30 cellular contexts compared by ENCODE assay signal in genomic region chr6:31190488-31190887, GRCh38. TPM values are rescaled to one million over a fixed set of nuclear protein-coding genes. Genes with fewer than 3 reads are reported as not detected.
DNase-seq lines count a peak whose midpoint lies in the region; ATAC-seq and TF ChIP-seq lines count a peak whose summit lies in the region.
"Had no signal": no experiment of that assay in that cellular context is flagged by ENCODE, and none has a peak within 500 bp of the region (broad histone marks: within the 10 kb centered on the region; RNA-seq: fewer than 3 reads in every experiment).

No MANE protein-coding gene starts in this region.

- no peaks in the 10 kb centered on the region for H3K9me3 Mint-ChIP-seq in stimulated activated naive B cell treated with anti-CD40 and anti-IgM and Interleukin-4, amounts not matched to agents 10 μg/mL and 1 μg/mL and 100 μg/mL, for 72 hours
- H3K9me3 Mint-ChIP-seq in neural progenitor cell, result no peaks in the 10 kb centered on the region
- H3K9me3 Mint-ChIP-seq: activated CD4-positive, alpha-beta T cell treated with anti-CD3 and anti-CD28 coated beads, Interleukin-2, amount 10 ng/mL, durations not matched to agents 24 days and 14 days; activated T-cell treated with anti-CD3 and anti-CD28 coated beads, Interleukin-2, amount 50 U/mL, for 72 hours; natural killer cell treated with Interleukin-12 subunit alpha and Interleukin-12 subunit beta and Interleukin-15 and Interleukin-18, amount 100 ng/mL, for 72 hours; T-helper 1 cell treated with Interleukin-12 subunit alpha and Interleukin-12 subunit beta and Interleukin-4 antibody, amounts not matched to agents 30 μg/mL and 1 μg/mL, for 36 hours had no signal

- H3K27me3 ChIP-seq in KMS-11 (ENCODE audit: insufficient read depth, low read depth) (no peaks in the 10 kb centered on the region), neural progenitor cell (no peaks in the 10 kb centered on the region)
- H3K27me3 ChIP-seq: gastrocnemius medialis, MG63, suprapubic skin had no signal

- H2AFZ ChIP-seq in KMS-11 (ENCODE audit: low read depth) (no peak overlapping the region), neural progenitor cell (replicated peaks) (no peak overlapping the region)

- ATAC-seq in GM19438 (IDR thresholded peaks at IDR 0.05; ENCODE audit: low read depth, unreplicated experiment), result peak; percentile 65
- peak; percentile 64 for ATAC-seq in HG02642 (IDR thresholded peaks at IDR 0.05; ENCODE audit: poor library complexity, unreplicated experiment)
- peak; percentile 51 to 57 for ATAC-seq in stimulated activated naive B cell treated with anti-CD40 and anti-IgM and Interleukin-4, amounts not matched to agents 10 μg/mL and 1 μg/mL and 100 μg/mL, for 72 hours (replicated peaks)
- no peak for ATAC-seq in GM19351 (IDR thresholded peaks at IDR 0.05; ENCODE audit: unreplicated experiment)
- ATAC-seq: activated T-cell treated with anti-CD3 and anti-CD28 coated beads, Interleukin-2, amount 50 U/mL, for 72 hours; gastrocnemius medialis; natural killer cell treated with Interleukin-12 subunit alpha and Interleukin-12 subunit beta and Interleukin-15 and Interleukin-18, amount 100 ng/mL, for 72 hours had no signal

- DNase-seq in stimulated activated naive B cell treated with anti-CD40 and anti-IgM and Interleukin-4, amounts not matched to agents 10 μg/mL and 1 μg/mL and 100 μg/mL, for 72 hours, result no peak
- no peak for DNase-seq in neural progenitor cell (ENCODE audit: low spot score)
- no peak for DNase-seq in stimulated activated CD4-positive, alpha-beta T cell treated with anti-CD3 and anti-CD28 coated beads, Interleukin-15, amount 100 ng/mL, for 24 hours
- DNase-seq: activated CD4-positive, alpha-beta T cell treated with anti-CD3 and anti-CD28 coated beads, Interleukin-2, amount 10 ng/mL, durations not matched to agents 24 days and 14 days; activated naive CD4-positive, alpha-beta T cell; activated T-cell treated with anti-CD3 and anti-CD28 coated beads, Interleukin-2, amount 50 U/mL, for 72 hours; C1 segment of cervical spinal cord; Caco-2; cerebellar nuclear complex; gastrocnemius medialis; KBM-7; MG63; NCI-H2029; NCI-H748 treated with DMSO at 0.1 percent for 48 hours; SK-N-SH; stimulated activated CD4-positive, alpha-beta T cell treated with anti-CD3 and anti-CD28 coated beads, Interleukin-2, amount 100 ng/mL, for 24 hours had no signal

- no peaks in the 10 kb centered on the region for H4K20me1 ChIP-seq in KMS-11 (ENCODE audit: insufficient read depth)
- H4K20me1 ChIP-seq in neural progenitor cell (ENCODE audit: low read depth), result no peaks in the 10 kb centered on the region

- no peak overlapping the region for H3K27ac Mint-ChIP-seq in stimulated activated naive B cell treated with anti-CD40 and anti-IgM and Interleukin-4, amounts not matched to agents 10 μg/mL and 1 μg/mL and 100 μg/mL, for 72 hours
- H3K27ac Mint-ChIP-seq in neural progenitor cell, result no peak overlapping the region
- H3K27ac Mint-ChIP-seq: activated CD4-positive, alpha-beta T cell treated with anti-CD3 and anti-CD28 coated beads, Interleukin-2, amount 10 ng/mL, durations not matched to agents 24 days and 14 days; activated T-cell treated with anti-CD3 and anti-CD28 coated beads, Interleukin-2, amount 50 U/mL, for 72 hours; natural killer cell treated with Interleukin-12 subunit alpha and Interleukin-12 subunit beta and Interleukin-15 and Interleukin-18, amount 100 ng/mL, for 72 hours; T-helper 1 cell treated with Interleukin-12 subunit alpha and Interleukin-12 subunit beta and Interleukin-4 antibody, amounts not matched to agents 30 μg/mL and 1 μg/mL, for 36 hours had no signal

- H3K4me1 ChIP-seq in KMS-11 (ENCODE audit: low read depth, poor library complexity, severe bottlenecking), result peaks cover 33% of the 10 kb centered on the region
- no peaks in the 10 kb centered on the region for H3K4me1 ChIP-seq in neural progenitor cell
- H3K4me1 ChIP-seq: Caco-2 had no signal

- H3K4me3 ChIP-seq in KMS-11 (IDR thresholded peaks at IDR 0.05; ENCODE audit: insufficient read depth, low read depth, low read length), result no peak overlapping the region
- H3K4me3 ChIP-seq in neural progenitor cell, result no peak overlapping the region
- H3K4me3 ChIP-seq: gastrocnemius medialis, lung, MG63, skin epidermis, suprapubic skin had no signal

- no peaks in the 10 kb centered on the region for H3F3A ChIP-seq in neural progenitor cell (ENCODE audit: low read depth)

- H3K27me3 Mint-ChIP-seq in stimulated activated naive B cell treated with anti-CD40 and anti-IgM and Interleukin-4, amounts not matched to agents 10 μg/mL and 1 μg/mL and 100 μg/mL, for 72 hours, result no peaks in the 10 kb centered on the region
- H3K27me3 Mint-ChIP-seq in neural progenitor cell (ENCODE audit: insufficient read depth, low read depth), result peaks cover 5% of the 10 kb centered on the region
- H3K27me3 Mint-ChIP-seq: activated CD4-positive, alpha-beta T cell treated with anti-CD3 and anti-CD28 coated beads, Interleukin-2, amount 10 ng/mL, durations not matched to agents 24 days and 14 days; natural killer cell treated with Interleukin-12 subunit alpha and Interleukin-12 subunit beta and Interleukin-15 and Interleukin-18, amount 100 ng/mL, for 72 hours had no signal

- no peaks in the 10 kb centered on the region for H3K36me3 Mint-ChIP-seq in stimulated activated naive B cell treated with anti-CD40 and anti-IgM and Interleukin-4, amounts not matched to agents 10 μg/mL and 1 μg/mL and 100 μg/mL, for 72 hours
- no peaks in the 10 kb centered on the region for H3K36me3 Mint-ChIP-seq in neural progenitor cell
- H3K36me3 Mint-ChIP-seq: natural killer cell treated with Interleukin-12 subunit alpha and Interleukin-12 subunit beta and Interleukin-15 and Interleukin-18, amount 100 ng/mL, for 72 hours had no signal

- no peak overlapping the region for H3K4me3 Mint-ChIP-seq in stimulated activated naive B cell treated with anti-CD40 and anti-IgM and Interleukin-4, amounts not matched to agents 10 μg/mL and 1 μg/mL and 100 μg/mL, for 72 hours
- no peak overlapping the region for H3K4me3 Mint-ChIP-seq in neural progenitor cell
- H3K4me3 Mint-ChIP-seq: activated CD4-positive, alpha-beta T cell treated with anti-CD3 and anti-CD28 coated beads, Interleukin-2, amount 10 ng/mL, durations not matched to agents 24 days and 14 days; activated T-cell treated with anti-CD3 and anti-CD28 coated beads, Interleukin-2, amount 50 U/mL, for 72 hours; natural killer cell treated with Interleukin-12 subunit alpha and Interleukin-12 subunit beta and Interleukin-15 and Interleukin-18, amount 100 ng/mL, for 72 hours; T-helper 1 cell treated with Interleukin-12 subunit alpha and Interleukin-12 subunit beta and Interleukin-4 antibody, amounts not matched to agents 30 μg/mL and 1 μg/mL, for 36 hours had no signal

- H3K9me3 ChIP-seq in neural progenitor cell (ENCODE audit: low read depth), result no peaks in the 10 kb centered on the region
- H3K9me3 ChIP-seq: Caco-2, gastrocnemius medialis, MG63, SK-N-SH, suprapubic skin had no signal

- H3K36me3 ChIP-seq in KMS-11 (ENCODE audit: insufficient read depth) (no peaks in the 10 kb centered on the region), neural progenitor cell (no peaks in the 10 kb centered on the region)
- H3K36me3 ChIP-seq: gastrocnemius medialis, MG63, suprapubic skin had no signal

- H3K9ac ChIP-seq in KMS-11 (no peak overlapping the region), neural progenitor cell (no peak overlapping the region)
- H3K9ac ChIP-seq: SK-N-SH had no signal

- H3K4me1 Mint-ChIP-seq in stimulated activated naive B cell treated with anti-CD40 and anti-IgM and Interleukin-4, amounts not matched to agents 10 μg/mL and 1 μg/mL and 100 μg/mL, for 72 hours, result peaks cover 19 to 28% of the 10 kb centered on the region in 2 donors
- peaks cover 4% of the 10 kb centered on the region for H3K4me1 Mint-ChIP-seq in neural progenitor cell

- TF ChIP-seq CTCF in KMS-11 (conservative IDR thresholded peaks at IDR 0.05; ENCODE audit: low read depth, low read length), result no peak
- TF ChIP-seq CTCF in neural progenitor cell (IDR thresholded peaks at IDR 0.05), result no peak

- no peaks in the 10 kb centered on the region for H3K79me2 ChIP-seq in KMS-11 (ENCODE audit: insufficient read depth, low read depth)
- no peaks in the 10 kb centered on the region for H3K79me2 ChIP-seq in neural progenitor cell (ENCODE audit: low read depth)

- H3K27ac ChIP-seq in KMS-11 (peak overlapping the region; percentile 27; the same call in 1 of the 2 replicates), neural progenitor cell (no peak overlapping the region)
- H3K27ac ChIP-seq: gastrocnemius medialis, skin epidermis, suprapubic skin had no signal

- H3K4me2 ChIP-seq in KMS-11, result peak overlapping the region; percentile 31; the same call in 1 of the 2 replicates
- H3K4me2 ChIP-seq in neural progenitor cell, result no peak overlapping the region
- H3K4me2 ChIP-seq: SK-N-SH had no signal

RNA-seq across cellular contexts. Expression of gene POU5F1, which starts 20.0 kb away (rescaled TPM):
- total RNA-seq in neural progenitor cell (ENCODE audit: low replicate concordance), result 17.2 and 17.4 TPM in 2 replicates
- total RNA-seq: activated CD4-positive, alpha-beta T cell treated with anti-CD3 and anti-CD28 coated beads, Interleukin-2, amount 10 ng/mL, durations not matched to agents 24 days and 14 days; Caco-2; dermis microvascular lymphatic vessel endothelial cell; gastrocnemius medialis; mononuclear cell had no signal

RNA-seq across cellular contexts. Expression of gene TCF19, which starts 32.1 kb away (rescaled TPM):
- 6.2 and 9.5 TPM in 2 replicates for total RNA-seq in neural progenitor cell (ENCODE audit: low replicate concordance)

RNA-seq across cellular contexts. Expression of gene CCHCR1, which starts 32.9 kb away (rescaled TPM):
- 23.2 and 54.9 TPM in 2 replicates for total RNA-seq in neural progenitor cell (ENCODE audit: low replicate concordance)

RNA-seq across cellular contexts. Expression of gene PSORS1C2, which starts 51.6 kb away (rescaled TPM):
- total RNA-seq in neural progenitor cell (ENCODE audit: low replicate concordance), result not detected in 2 replicates
- total RNA-seq: activated CD4-positive, alpha-beta T cell treated with anti-CD3 and anti-CD28 coated beads, Interleukin-2, amount 10 ng/mL, durations not matched to agents 24 days and 14 days; activated T-cell treated with anti-CD3 and anti-CD28 coated beads, Interleukin-2, amount 50 U/mL, for 72 hours; Caco-2; dermis microvascular lymphatic vessel endothelial cell; gastrocnemius medialis; lung; mononuclear cell; natural killer cell treated with Interleukin-12 subunit alpha and Interleukin-12 subunit beta and Interleukin-15 and Interleukin-18, amount 100 ng/mL, for 72 hours; osteoblast; renal cortical epithelial cell; urinary bladder had no signal
